ENCODE assay signal across 8 cellular contexts in the genomic region with DNA sequence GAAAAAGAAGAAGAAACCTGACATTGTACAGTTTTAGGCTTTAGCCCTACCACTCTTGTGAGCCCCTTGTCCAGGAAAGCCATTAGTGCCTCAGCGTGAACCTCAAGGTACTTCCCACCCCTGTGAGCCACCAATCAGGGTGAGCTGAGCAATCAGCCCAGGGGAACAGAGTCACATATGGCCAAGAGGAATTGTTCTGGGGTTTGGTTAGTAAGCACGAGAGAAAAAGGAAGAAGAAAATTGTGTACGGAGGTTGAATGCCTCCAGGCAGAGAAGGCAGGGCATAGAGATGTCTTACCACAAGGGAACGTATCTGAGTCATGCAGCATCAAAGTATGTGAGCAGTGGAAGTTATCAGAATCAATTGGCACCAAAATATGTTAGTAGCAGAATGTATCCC. TPM values are rescaled to one million over a fixed set of nuclear protein-coding genes. Genes with fewer than 3 reads are reported as not detected.
DNase-seq lines count a peak whose midpoint lies in the region; ATAC-seq and TF ChIP-seq lines count a peak whose summit lies in the region.

No MANE protein-coding gene starts in this region.

- H3K36me3 Mint-ChIP-seq in chondrocyte (ENCODE audit: low read depth), result peaks cover 2% of the 10 kb centered on the region

- no peaks in the 10 kb centered on the region for H3K9me3 Mint-ChIP-seq in chondrocyte (ENCODE audit: low read depth)

- H3K4me3 ChIP-seq in fibroblast of the aortic adventitia (ENCODE audit: low read depth, low read length), result no peak overlapping the region

- H3K27ac Mint-ChIP-seq in chondrocyte (ENCODE audit: unreplicated experiment), result no peak overlapping the region

- peaks cover 10% of the 10 kb centered on the region for H3K4me1 Mint-ChIP-seq in chondrocyte (ENCODE audit: low read depth)

- H3K4me3 Mint-ChIP-seq in chondrocyte (ENCODE audit: unreplicated experiment), result no peak overlapping the region

- no peak for TF ChIP-seq CTCF in fibroblast of the aortic adventitia (IDR thresholded peaks at IDR 0.05; ENCODE audit: insufficient read depth, low read length)
- TF ChIP-seq CTCF in chondrocyte (IDR thresholded peaks at IDR 0.05), result no peak

- peak; percentile 68 for ATAC-seq in GM18907 (IDR thresholded peaks at IDR 0.05; ENCODE audit: unreplicated experiment)
- no peak for ATAC-seq in HG03095 (IDR thresholded peaks at IDR 0.05; ENCODE audit: unreplicated experiment)

- DNase-seq in AG08395 (ENCODE audit: low spot score) (peak; percentile 49), OCI-M1 (lab: John Stamatoyannopoulos, UW) (peak; percentile 76), fibroblast of the aortic adventitia (ENCODE audit: low read depth) (peak; percentile 56), SHP77 treated with DMSO at 0.1 percent for 48 hours (lab: John Stamatoyannopoulos, UW) (no peak), chondrocyte (ENCODE audit: low spot score) (no peak)
- DNase-seq in stimulated activated CD4-positive, alpha-beta T cell treated with anti-CD3 and anti-CD28 coated beads, Interleukin-4, amount 100 ng/mL, for 1 hour, result no peak

- no peaks in the 10 kb centered on the region for H3K27me3 Mint-ChIP-seq in chondrocyte (ENCODE audit: low read depth)

RNA-seq across cellular contexts. Expression of a gene that starts 33.0 kb away (rescaled TPM):
- total RNA-seq in fibroblast of the aortic adventitia (ENCODE audit: low replicate concordance) (44.2 and 77.9 TPM in 2 replicates), chondrocyte (16.5 to 18.1 TPM (median 16.7 TPM) in 3 replicates)

Comparison
In these comparisons a context has a peak if more than half of its experiments do, and no peak if none do; other contexts are left out.
1. DNase-seq: peak in AG08395 (single experiment), OCI-M1 (single experiment) and fibroblast of the aortic adventitia (single experiment); none in stimulated activated CD4-positive, alpha-beta T cell treated with anti-CD3 and anti-CD28 coated beads, Interleukin-4, amount 100 ng/mL, for 1 hour (single experiment), SHP77 treated with DMSO at 0.1 percent for 48 hours (single experiment) and chondrocyte (single experiment).